8 cellular contexts compared by ENCODE assay signal in genomic region chr17:37609170-37610040, GRCh38. TPM values are rescaled to one million over a fixed set of nuclear protein-coding genes. Genes with fewer than 3 reads are reported as not detected.
A peak's percentile ranks its signal among the peaks of the same experiment; 100 is the strongest.
DNase-seq lines count a peak whose midpoint lies in the region; ATAC-seq and TF ChIP-seq lines count a peak whose summit lies in the region.

A gene with protein sequence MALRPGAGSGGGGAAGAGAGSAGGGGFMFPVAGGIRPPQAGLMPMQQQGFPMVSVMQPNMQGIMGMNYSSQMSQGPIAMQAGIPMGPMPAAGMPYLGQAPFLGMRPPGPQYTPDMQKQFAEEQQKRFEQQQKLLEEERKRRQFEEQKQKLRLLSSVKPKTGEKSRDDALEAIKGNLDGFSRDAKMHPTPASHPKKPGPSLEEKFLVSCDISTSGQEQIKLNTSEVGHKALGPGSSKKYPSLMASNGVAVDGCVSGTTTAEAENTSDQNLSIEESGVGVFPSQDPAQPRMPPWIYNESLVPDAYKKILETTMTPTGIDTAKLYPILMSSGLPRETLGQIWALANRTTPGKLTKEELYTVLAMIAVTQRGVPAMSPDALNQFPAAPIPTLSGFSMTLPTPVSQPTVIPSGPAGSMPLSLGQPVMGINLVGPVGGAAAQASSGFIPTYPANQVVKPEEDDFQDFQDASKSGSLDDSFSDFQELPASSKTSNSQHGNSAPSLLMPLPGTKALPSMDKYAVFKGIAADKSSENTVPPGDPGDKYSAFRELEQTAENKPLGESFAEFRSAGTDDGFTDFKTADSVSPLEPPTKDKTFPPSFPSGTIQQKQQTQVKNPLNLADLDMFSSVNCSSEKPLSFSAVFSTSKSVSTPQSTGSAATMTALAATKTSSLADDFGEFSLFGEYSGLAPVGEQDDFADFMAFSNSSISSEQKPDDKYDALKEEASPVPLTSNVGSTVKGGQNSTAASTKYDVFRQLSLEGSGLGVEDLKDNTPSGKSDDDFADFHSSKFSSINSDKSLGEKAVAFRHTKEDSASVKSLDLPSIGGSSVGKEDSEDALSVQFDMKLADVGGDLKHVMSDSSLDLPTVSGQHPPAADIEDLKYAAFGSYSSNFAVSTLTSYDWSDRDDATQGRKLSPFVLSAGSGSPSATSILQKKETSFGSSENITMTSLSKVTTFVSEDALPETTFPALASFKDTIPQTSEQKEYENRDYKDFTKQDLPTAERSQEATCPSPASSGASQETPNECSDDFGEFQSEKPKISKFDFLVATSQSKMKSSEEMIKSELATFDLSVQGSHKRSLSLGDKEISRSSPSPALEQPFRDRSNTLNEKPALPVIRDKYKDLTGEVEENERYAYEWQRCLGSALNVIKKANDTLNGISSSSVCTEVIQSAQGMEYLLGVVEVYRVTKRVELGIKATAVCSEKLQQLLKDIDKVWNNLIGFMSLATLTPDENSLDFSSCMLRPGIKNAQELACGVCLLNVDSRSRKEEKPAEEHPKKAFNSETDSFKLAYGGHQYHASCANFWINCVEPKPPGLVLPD (N-terminal part only) (minus strand): TSS chr17:37609418. CDS start chr17:37609355, 63 bp downstream.

- no peaks in the 10 kb centered on the region for H3K27me3 ChIP-seq in adrenal gland
- no peaks in the 10 kb centered on the region for H3K27me3 ChIP-seq in heart right ventricle
- no peaks in the 10 kb centered on the region for H3K27me3 ChIP-seq in upper lobe of right lung

- WGBS in adrenal gland, 4 donors: 1 to 8% (median 2%) methylated on average over 15 to 60 of the region's 60 CpGs
- 2 to 3% methylated on average over 60 of the region's 60 CpGs for WGBS in heart right ventricle, 2 donors

- H3K9me3 ChIP-seq in adrenal gland (replicated peaks in 1 of 3): no peaks in the 10 kb centered on the region
- no peaks in the 10 kb centered on the region for H3K9me3 ChIP-seq in heart right ventricle
- no peaks in the 10 kb centered on the region for H3K9me3 ChIP-seq in upper lobe of right lung

- ATAC-seq in HG02840 (IDR thresholded peaks at IDR 0.05; ENCODE audit: low FRiP score, unreplicated experiment) (peak; percentile 91), heart right ventricle (peak; percentile 99), upper lobe of right lung (peak; percentile 100)

- intact Hi-C loops in adrenal gland (cut with DNase I): no loop called here
- intact Hi-C loops in heart right ventricle (cut with DNase I): no loop called here
- intact Hi-C loops in posterior vena cava (cut with DNase I): no loop called here
- intact Hi-C loops in upper lobe of right lung (cut with DNase I): no loop called here

- DNase-seq in NCI-H1436 (lab: John Stamatoyannopoulos, UW) (peak; percentile 98), T follicular helper cell (ENCODE audit: low read depth) (peak; percentile 92), adrenal gland (peak; percentile 96 to 99 (median 98)), heart right ventricle (peak; percentile 93 to 95), posterior vena cava (ENCODE audit: low spot score) (peak; percentile 99), upper lobe of right lung (peak; percentile 97)

- H3K27ac ChIP-seq in adrenal gland (peak within 1 kb of the TSS; percentile 43 to 91 (median 79)), heart right ventricle (peak within 1 kb of the TSS; percentile 73 to 98 (median 94)), upper lobe of right lung (peak within 1 kb of the TSS; percentile 92)

- peak within 1 kb of the TSS; percentile 98 for H3K4me3 ChIP-seq in GM12875 (ENCODE audit: low read depth, low read length)
- peak within 1 kb of the TSS in 3 of 4 donors; percentile 82 to 91 (median 84) for H3K4me3 ChIP-seq in adrenal gland
- peak within 1 kb of the TSS; percentile 53 to 99 (median 94) for H3K4me3 ChIP-seq in heart right ventricle
- H3K4me3 ChIP-seq in upper lobe of right lung: peak within 1 kb of the TSS; percentile 92

- H3K4me1 ChIP-seq in adrenal gland (replicated peaks in 1 of 2) (peaks cover 5 to 41% of the 10 kb centered on the region in 2 donors), heart right ventricle (peaks cover 0 to 49% (median 40%) of the 10 kb centered on the region in 9 donors), upper lobe of right lung (peaks cover 6% of the 10 kb centered on the region)

- H3K36me3 ChIP-seq in adrenal gland (replicated peaks in 1 of 2): peaks cover 0 to 15% of the 10 kb centered on the region in 2 donors
- peaks cover 0 to 29% (median 13%) of the 10 kb centered on the region in 9 donors for H3K36me3 ChIP-seq in heart right ventricle
- peaks cover 22% of the 10 kb centered on the region for H3K36me3 ChIP-seq in upper lobe of right lung

- TF ChIP-seq CTCF in GM12875 (IDR thresholded peaks at IDR 0.05; ENCODE audit: borderline replicate concordance, insufficient read depth, low read depth, low read length) (peak; percentile 42; the same call in 1 of the 2 replicates), adrenal gland (IDR thresholded peaks at IDR 0.05) (peak; percentile 11 to 54 (median 35)), heart right ventricle (IDR thresholded peaks at IDR 0.05) (peak in 7 of 9 donors; percentile 16 to 61 (median 46)), upper lobe of right lung (IDR thresholded peaks at IDR 0.05) (peak; percentile 53)

- peak; percentile 43 to 84 for TF ChIP-seq POLR2A in adrenal gland (IDR thresholded peaks at IDR 0.05)

RNA-seq across cellular contexts. Expression of the gene that starts here (rescaled TPM):
- total RNA-seq in adrenal gland (10 to 100 TPM; 21.7 to 45.7 (median 32.6) TPM), heart right ventricle (10 to 100 TPM; 32.7 to 57.6 (median 48.2) TPM), posterior vena cava (10 to 100 TPM; 20.7 to 24.3 TPM), upper lobe of right lung (50.0 TPM)
- polyA plus RNA-seq in adrenal gland (10 to 100 TPM in 2 of 3 donors, 1 to 10 TPM in 1; 8.5 to 36.1 (median 10.7) TPM), heart right ventricle (1 to 10 TPM; 2.9 to 5.6 TPM)

Comparison
In these comparisons a context has a peak if more than half of its experiments do, and no peak if none do; other contexts are left out.
1. Peak in every context shown above with its lines: DNase-seq, ATAC-seq, H3K4me3 ChIP-seq and H3K27ac ChIP-seq.